In genomic region chr12:124548854-124549378, GRCh38 we compare ENCODE assay signal across 8 cellular contexts. TPM values are rescaled to one million over a fixed set of nuclear protein-coding genes. Genes with fewer than 3 reads are reported as not detected.
DNase-seq lines count a peak whose midpoint lies in the region; ATAC-seq and TF ChIP-seq lines count a peak whose summit lies in the region.

No MANE protein-coding gene starts in this region.

- peak overlapping the region; percentile 6 to 49 for H3K27ac ChIP-seq in ovary
- H3K27ac ChIP-seq in CD4-positive, alpha-beta memory T cell (ENCODE audit: low read depth, low read length) = no peak overlapping the region

- POLR2A ChIA-PET in CD4-positive, alpha-beta memory T cell (lab: Charles Lee; ENCODE audit: partially characterized antibody) = no interaction called here

- H3K4me1 Mint-ChIP-seq in CD4-positive, alpha-beta memory T cell = peaks cover 26 to 89% (median 69%) of the 10 kb centered on the region in 4 donors

- H3K4me3 Mint-ChIP-seq in CD4-positive, alpha-beta memory T cell = peak overlapping the region in 2 of 8 donors; percentile 1 to 68

- no peaks in the 10 kb centered on the region for H3K9me3 Mint-ChIP-seq in CD4-positive, alpha-beta memory T cell

- peaks cover 46% of the 10 kb centered on the region for H3K4me1 ChIP-seq in ovary (ENCODE audit: insufficient read depth)
- H3K4me1 ChIP-seq in CD4-positive, alpha-beta memory T cell (ENCODE audit: insufficient read depth, low read length) = peaks cover 79% of the 10 kb centered on the region

- H3K27me3 ChIP-seq in ovary = no peaks in the 10 kb centered on the region
- no peaks in the 10 kb centered on the region for H3K27me3 ChIP-seq in CD4-positive, alpha-beta memory T cell (ENCODE audit: insufficient read depth, low read length)

- H3K27me3 Mint-ChIP-seq in CD4-positive, alpha-beta memory T cell = no peaks in the 10 kb centered on the region

- TF ChIP-seq CTCF in AG09319 (IDR thresholded peaks at IDR 0.05; ENCODE audit: low read depth, low read length) (no peak), ovary (IDR thresholded peaks at IDR 0.05) (no peak)

- CTCF ChIA-PET in CD4-positive, alpha-beta memory T cell (lab: Charles Lee; ENCODE audit: partially characterized antibody) = no interaction called here

- ATAC-seq in HG03175 (IDR thresholded peaks at IDR 0.05; ENCODE audit: unreplicated experiment) = no peak

- 11 to 13% (median 12%) methylated on average over 23 to 24 of the region's 24 CpGs for WGBS in ovary, 3 donors

- TF ChIP-seq EP300 in ovary (IDR thresholded peaks at IDR 0.05) = no peak

- H3K36me3 Mint-ChIP-seq in CD4-positive, alpha-beta memory T cell = peaks cover 0 to 3% of the 10 kb centered on the region in 2 donors

- H3K36me3 ChIP-seq in ovary = no peaks in the 10 kb centered on the region
- no peaks in the 10 kb centered on the region for H3K36me3 ChIP-seq in CD4-positive, alpha-beta memory T cell (ENCODE audit: insufficient read depth, low read length)

- intact Hi-C loops in ovary (cut with DNase I) = no loop called here
- intact Hi-C loops in CD4-positive, alpha-beta memory T cell (cut with micrococcal nuclease) = no loop called here

- H3K4me3 ChIP-seq in ovary = no peak overlapping the region
- no peak overlapping the region for H3K4me3 ChIP-seq in CD4-positive, alpha-beta memory T cell (ENCODE audit: low read length in 2 of 2)

- no peaks in the 10 kb centered on the region for H3K9me3 ChIP-seq in ovary
- H3K9me3 ChIP-seq in CD4-positive, alpha-beta memory T cell (ENCODE audit: control insufficient read depth in 1 of 2, low read length in 2 of 2) = no peaks in the 10 kb centered on the region

- no peak for TF ChIP-seq POLR2A in erythroblast (IDR thresholded peaks at IDR 0.05; ENCODE audit: low read length)
- TF ChIP-seq POLR2A in ovary (IDR thresholded peaks at IDR 0.05) = no peak

- H3K27ac Mint-ChIP-seq in CD4-positive, alpha-beta memory T cell = no peak overlapping the region

- peak; percentile 90 for DNase-seq in AG09319 (ENCODE audit: extremely low read depth, low read depth)
- DNase-seq in NCI-H524 (lab: John Stamatoyannopoulos, UW) = peak; percentile 92 to 98
- peak; percentile 36 to 54 for DNase-seq in erythroblast (lab: John Stamatoyannopoulos, UW)
- peak; percentile 56 to 71 (median 69) for DNase-seq in ovary
- DNase-seq in CD4-positive, alpha-beta memory T cell = no peak
- no peak for DNase-seq in NCI-H1417 treated with DMSO at 0.1 percent for 48 hours (lab: John Stamatoyannopoulos, UW)
- no peak for DNase-seq in NCI-H345 (lab: John Stamatoyannopoulos, UW)

RNA-seq across cellular contexts. Expression of gene NCOR2, which starts 18.5 kb away (rescaled TPM):
- 100 to 1,000 TPM in 6 of 7 donors, 10 to 100 TPM in 1; 89.5 to 376 (median 270) TPM for total RNA-seq in ovary
- polyA plus RNA-seq in ovary = 100 to 1,000 TPM in 1 of 2 donors, 10 to 100 TPM in 1; 18.2 to 107 TPM
- 100 to 1,000 TPM in 1 of 2 experiments, 10 to 100 TPM in 1; 89.5 to 105 TPM for total RNA-seq in CD4-positive, alpha-beta memory T cell
- 10 to 100 TPM in 1 of 2 donors, under 1 TPM in 1; 0.37 to 19.5 TPM for polyA plus RNA-seq in CD4-positive, alpha-beta memory T cell

Comparison
In these comparisons a context has a peak if more than half of its experiments do, and no peak if none do; other contexts are left out.
1. DNase-seq: peak in AG09319 (single experiment), NCI-H524 (2 of 2), erythroblast (2 of 2) and ovary (5 of 5); none in CD4-positive, alpha-beta memory T cell (0 of 5), NCI-H1417 treated with DMSO at 0.1 percent for 48 hours (single experiment) and NCI-H345 (single experiment).